In genomic region chr20:58075565-58075964, GRCh38 we compare ENCODE assay signal across 16 cellular contexts.
A peak's percentile ranks its signal among the peaks of the same experiment; 100 is the strongest.
DNase-seq lines count a peak whose midpoint lies in the region; ATAC-seq, FAIRE-seq and TF ChIP-seq lines count a peak whose summit lies in the region.
"Had no signal": no experiment of that assay in that cellular context is flagged by ENCODE, and none has a peak within 500 bp of the region (broad histone marks: within the 10 kb centered on the region; RNA-seq: fewer than 3 reads in every experiment).

No MANE protein-coding gene starts in this region.

- in situ Hi-C loops in GM23248 (cut with MboI), result no loop called here

- peaks cover 5% of the 10 kb centered on the region; the same call in 1 of the 2 replicates for H3K9me3 ChIP-seq in BLaER1
- no peaks in the 10 kb centered on the region for H3K9me3 ChIP-seq in GM23248 (ENCODE audit: low read depth)
- H3K9me3 ChIP-seq in neural cell (ENCODE audit: low read length), result no peaks in the 10 kb centered on the region
- no peaks in the 10 kb centered on the region for H3K9me3 ChIP-seq in small intestine (ENCODE audit: control insufficient read depth, low read depth)

- H3K9ac ChIP-seq in BLaER1 (no peak overlapping the region), GM23248 (no peak overlapping the region), neural cell (ENCODE audit: low read length) (no peak overlapping the region)

- H3K27me3 ChIP-seq in BLaER1, result no peaks in the 10 kb centered on the region
- no peaks in the 10 kb centered on the region for H3K27me3 ChIP-seq in GM23248 (replicated peaks; ENCODE audit: insufficient read depth)
- H3K27me3 ChIP-seq in neural cell (ENCODE audit: insufficient read depth, low read depth, low read length), result no peaks in the 10 kb centered on the region
- no peaks in the 10 kb centered on the region for H3K27me3 ChIP-seq in small intestine (ENCODE audit: control insufficient read depth in 2 of 2, insufficient read depth in 2 of 2, low read length in 2 of 2)

- DNase-seq in GM23248 (no peak), ecto neural progenitor cell (ENCODE audit: low spot score) (peak; percentile 9), small intestine (no peak), NCI-H1436 treated with DMSO at 0.1 percent for 48 hours (lab: John Stamatoyannopoulos, UW) (no peak)
- DNase-seq: CD8-positive, alpha-beta memory T cell; DND-41; H9; IMR-90; Karpas-422; MM.1S; NCI-H2029; NCI-H510A had no signal

- no peaks in the 10 kb centered on the region for H3K36me3 ChIP-seq in BLaER1
- H3K36me3 ChIP-seq in GM23248 (ENCODE audit: low read depth), result no peaks in the 10 kb centered on the region
- H3K36me3 ChIP-seq in neural cell (ENCODE audit: insufficient read depth, low read length), result no peaks in the 10 kb centered on the region
- no peaks in the 10 kb centered on the region for H3K36me3 ChIP-seq in small intestine (ENCODE audit: control insufficient read depth in 2 of 2, insufficient read depth in 2 of 2, low read length in 2 of 2)

- H3K4me3 ChIP-seq in BLaER1 (peak overlapping the region; percentile 38; the same call in 1 of the 2 replicates), GM23248 (no peak overlapping the region), neural cell (ENCODE audit: low read length) (no peak overlapping the region), small intestine (ENCODE audit: low read depth in 1 of 2, low read length in 2 of 2) (no peak overlapping the region)

- H3K9me2 ChIP-seq in GM23248 (ENCODE audit: insufficient read depth), result no peaks in the 10 kb centered on the region
- H3K9me2 ChIP-seq in neural cell (ENCODE audit: insufficient read depth, low read length), result no peaks in the 10 kb centered on the region

- H3K4me1 ChIP-seq in BLaER1, result peaks cover 37% of the 10 kb centered on the region
- peaks cover 40% of the 10 kb centered on the region for H3K4me1 ChIP-seq in GM23248 (ENCODE audit: insufficient read depth)
- H3K4me1 ChIP-seq in small intestine (ENCODE audit: control insufficient read depth in 2 of 2, insufficient read depth in 1 of 2, low read depth in 1 of 2, low read length in 1 of 2), result no peaks in the 10 kb centered on the region

- no peak for TF ChIP-seq RAD21 in neural cell (conservative IDR thresholded peaks at IDR 0.05)

- H3K4me2 ChIP-seq in BLaER1 (peak overlapping the region; percentile 78), GM23248 (ENCODE audit: unreplicated experiment) (peak overlapping the region; percentile 17), neural cell (ENCODE audit: low read length) (no peak overlapping the region)

- TF ChIP-seq EP300 in neural cell (conservative IDR thresholded peaks at IDR 0.05; ENCODE audit: poor library complexity, severe bottlenecking), result no peak

- H3K79me2 ChIP-seq in GM23248 (ENCODE audit: insufficient read depth) (no peaks in the 10 kb centered on the region), neural cell (replicated peaks; ENCODE audit: insufficient read depth, low read length) (no peaks in the 10 kb centered on the region)

- TF ChIP-seq CTCF in neural cell (IDR thresholded peaks at IDR 0.05; ENCODE audit: poor library complexity, severe bottlenecking), result no peak

- H2AFZ ChIP-seq in GM23248 (no peak overlapping the region), neural cell (ENCODE audit: low read depth, low read length) (no peak overlapping the region)

- 58 to 59% methylated on average over 13 of the region's 13 CpGs for WGBS in GM23248 (ENCODE audit: low coverage in 1 of 2, low lambda C conversion rate in 2 of 2, missing lambda C conversion rate in 2 of 2), 2 experiments
- 84 to 91% (median 84%) methylated on average over 13 of the region's 13 CpGs for WGBS in small intestine, 3 donors

- ATAC-seq in GM21526 (IDR thresholded peaks at IDR 0.05; ENCODE audit: low FRiP score, unreplicated experiment), result no peak

- no peak for FAIRE-seq in small intestine (lab: Jason Lieb, UNC)
- FAIRE-seq: G401.6 had no signal

- peak overlapping the region; percentile 77; the same call in 1 of the 2 replicates for H3K27ac ChIP-seq in BLaER1
- H3K27ac ChIP-seq in GM23248, result no peak overlapping the region
- no peak overlapping the region for H3K27ac ChIP-seq in neural cell (ENCODE audit: low read length)
- H3K27ac ChIP-seq in small intestine (ENCODE audit: low read depth in 1 of 2, low read length in 1 of 2), result no peak overlapping the region

- H4K20me1 ChIP-seq in BLaER1, result no peaks in the 10 kb centered on the region
- H4K20me1 ChIP-seq in GM23248 (ENCODE audit: insufficient read depth), result no peaks in the 10 kb centered on the region
- H4K20me1 ChIP-seq in neural cell (ENCODE audit: insufficient read depth), result no peaks in the 10 kb centered on the region

- peaks cover 53% of the 10 kb centered on the region for H3F3A ChIP-seq in GM23248 (ENCODE audit: insufficient read depth)
- no peaks in the 10 kb centered on the region for H3F3A ChIP-seq in neural cell (ENCODE audit: insufficient read depth, low read length, poor library complexity, severe bottlenecking)

TF ChIP-seq in neural cell, 6 proteins besides CTCF, POLR2A, EP300 and RAD21:
- TF ChIP-seq REST (IDR thresholded peaks at IDR 0.05; ENCODE audit: borderline replicate concordance), result peak; percentile 41
- TF ChIP-seq TAF1 (IDR thresholded peaks at IDR 0.05; ENCODE audit: low read depth), result no peak
- no peak for TF ChIP-seq EZH2 (IDR thresholded peaks at IDR 0.05; ENCODE audit: borderline replicate concordance, insufficient read depth, low read length, poor library complexity, severe bottlenecking)
